1 cellular context compared by ENCODE assay signal in the genomic region with DNA sequence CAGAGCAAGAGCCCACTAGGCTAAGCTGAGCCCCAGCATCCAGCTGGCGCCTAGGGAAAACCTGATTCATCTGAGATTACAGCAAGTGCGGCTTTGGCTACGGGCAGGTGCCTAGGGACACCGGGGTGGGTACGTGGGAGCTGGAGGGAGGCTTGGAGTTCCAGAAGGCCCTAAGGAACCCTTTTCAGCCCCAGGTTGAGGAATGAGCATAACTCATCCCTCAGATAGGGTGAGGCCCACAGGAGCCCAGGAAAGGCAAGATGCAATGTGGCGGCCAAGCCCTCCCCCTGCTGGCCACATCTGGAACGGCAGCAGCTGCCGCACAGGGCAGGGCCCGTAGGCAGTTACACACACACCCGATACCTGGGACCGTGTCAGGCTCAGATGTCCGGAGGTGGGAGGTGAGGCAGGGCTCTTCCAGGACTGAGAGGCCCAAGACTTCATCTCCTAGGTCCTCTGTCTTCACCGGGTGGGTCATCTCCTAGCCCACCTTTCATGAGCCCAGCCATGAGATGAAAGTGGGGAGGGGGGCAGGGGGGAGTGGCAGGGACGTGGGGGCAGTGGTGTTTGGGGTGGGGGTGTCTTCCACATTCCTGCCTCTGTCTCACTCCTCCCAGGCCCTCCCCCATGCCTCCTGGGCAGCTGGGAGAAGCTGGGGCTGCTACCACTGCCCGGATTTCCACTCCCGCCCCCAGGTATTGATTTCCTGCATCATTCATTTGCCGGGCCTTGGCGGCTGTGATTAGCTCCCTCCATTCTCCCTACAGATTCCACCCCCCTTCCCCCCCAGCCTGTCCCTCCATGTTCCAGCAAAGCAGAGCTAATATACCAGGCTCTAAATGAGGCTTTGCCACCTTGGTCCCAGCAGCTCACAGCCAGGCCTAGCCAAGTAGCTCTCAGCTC.
TF ChIP-seq lines count a peak whose summit lies in the region.

No MANE protein-coding gene starts in this region.

TF ChIP-seq in K562, 482 proteins besides CTCF, POLR2A, EP300 and RAD21 (continued from another document and continues in another):
- TF ChIP-seq, protein P1, sequence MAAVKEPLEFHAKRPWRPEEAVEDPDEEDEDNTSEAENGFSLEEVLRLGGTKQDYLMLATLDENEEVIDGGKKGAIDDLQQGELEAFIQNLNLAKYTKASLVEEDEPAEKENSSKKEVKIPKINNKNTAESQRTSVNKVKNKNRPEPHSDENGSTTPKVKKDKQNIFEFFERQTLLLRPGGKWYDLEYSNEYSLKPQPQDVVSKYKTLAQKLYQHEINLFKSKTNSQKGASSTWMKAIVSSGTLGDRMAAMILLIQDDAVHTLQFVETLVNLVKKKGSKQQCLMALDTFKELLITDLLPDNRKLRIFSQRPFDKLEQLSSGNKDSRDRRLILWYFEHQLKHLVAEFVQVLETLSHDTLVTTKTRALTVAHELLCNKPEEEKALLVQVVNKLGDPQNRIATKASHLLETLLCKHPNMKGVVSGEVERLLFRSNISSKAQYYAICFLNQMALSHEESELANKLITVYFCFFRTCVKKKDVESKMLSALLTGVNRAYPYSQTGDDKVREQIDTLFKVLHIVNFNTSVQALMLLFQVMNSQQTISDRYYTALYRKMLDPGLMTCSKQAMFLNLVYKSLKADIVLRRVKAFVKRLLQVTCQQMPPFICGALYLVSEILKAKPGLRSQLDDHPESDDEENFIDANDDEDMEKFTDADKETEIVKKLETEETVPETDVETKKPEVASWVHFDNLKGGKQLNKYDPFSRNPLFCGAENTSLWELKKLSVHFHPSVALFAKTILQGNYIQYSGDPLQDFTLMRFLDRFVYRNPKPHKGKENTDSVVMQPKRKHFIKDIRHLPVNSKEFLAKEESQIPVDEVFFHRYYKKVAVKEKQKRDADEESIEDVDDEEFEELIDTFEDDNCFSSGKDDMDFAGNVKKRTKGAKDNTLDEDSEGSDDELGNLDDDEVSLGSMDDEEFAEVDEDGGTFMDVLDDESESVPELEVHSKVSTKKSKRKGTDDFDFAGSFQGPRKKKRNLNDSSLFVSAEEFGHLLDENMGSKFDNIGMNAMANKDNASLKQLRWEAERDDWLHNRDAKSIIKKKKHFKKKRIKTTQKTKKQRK (IDR thresholded peaks at IDR 0.05; ENCODE audit: borderline replicate concordance, low read depth, low read length) = no peak
- TF ChIP-seq SNIP1 (IDR thresholded peaks at IDR 0.05; ENCODE audit: low read depth) (no peak), RBM34 (IDR thresholded peaks at IDR 0.05; ENCODE audit: borderline replicate concordance, insufficient read depth, low read length) (no peak), HDAC3 (IDR thresholded peaks at IDR 0.05; ENCODE audit: borderline replicate concordance, partially characterized antibody) (no peak), PRMT5 (CRISPR knock-in tag; IDR thresholded peaks at IDR 0.05) (no peak), MYC (IDR thresholded peaks at IDR 0.05; ENCODE audit: low read depth, low read length) (no peak; the same call in 1 of the 2 replicates), MYC (CRISPR knock-in tag; IDR thresholded peaks at IDR 0.05; ENCODE audit: borderline replicate concordance, low read depth) (no peak), NEUROD1 (IDR thresholded peaks at IDR 0.05; ENCODE audit: borderline replicate concordance, low read depth, low read length, partially characterized antibody) (peak; percentile 26), GTF2E2 (tag; IDR thresholded peaks at IDR 0.05) (no peak), SRSF1 (IDR thresholded peaks at IDR 0.05; ENCODE audit: low read depth, low read length) (no peak), ARHGAP35 (IDR thresholded peaks at IDR 0.05; ENCODE audit: partially characterized antibody) (no peak), CC2D1A (IDR thresholded peaks at IDR 0.05) (peak; percentile 87), SNRNP70 (optimal IDR thresholded peaks at IDR 0.05; ENCODE audit: low read depth, low read length) (no peak), TEAD1 (CRISPR knock-in tag; IDR thresholded peaks at IDR 0.05) (peak in 1 of 2 experiments; percentile 65; a peak in 1 of 4 replicates), LCOR (CRISPR knock-in tag; IDR thresholded peaks at IDR 0.05) (no peak), KLF10 (CRISPR knock-in tag; IDR thresholded peaks at IDR 0.05) (no peak), BHLHE40 (IDR thresholded peaks at IDR 0.05; ENCODE audit: low read length) (peak; percentile 52; the same call in 1 of the 2 replicates), ZNF717 (CRISPR knock-in tag; IDR thresholded peaks at IDR 0.05) (no peak), DDX20 (tag; IDR thresholded peaks at IDR 0.05; ENCODE audit: low read depth) (no peak), ILK (tag; IDR thresholded peaks at IDR 0.05; ENCODE audit: borderline replicate concordance, low read depth) (no peak), PHF21A (IDR thresholded peaks at IDR 0.05; ENCODE audit: borderline replicate concordance, low read depth) (no peak), SAP30 (IDR thresholded peaks at IDR 0.05; ENCODE audit: borderline replicate concordance, insufficient read depth, low read depth, low read length, poor library complexity, severe bottlenecking) (no peak), RNF2 (IDR thresholded peaks at IDR 0.05) (no peak), GABPB1 (CRISPR knock-in tag; IDR thresholded peaks at IDR 0.05) (peak; percentile 55; the same call in 1 of the 2 replicates), ZNF77 (CRISPR knock-in tag; IDR thresholded peaks at IDR 0.05) (no peak), TRIM28 (IDR thresholded peaks at IDR 0.05) (no peak), ZNF707 (CRISPR knock-in tag; conservative IDR thresholded peaks at IDR 0.05) (no peak), BACH1 (tag; IDR thresholded peaks at IDR 0.05) (no peak), ELF2 (CRISPR knock-in tag; IDR thresholded peaks at IDR 0.05) (no peak), ZNF551 (CRISPR knock-in tag; IDR thresholded peaks at IDR 0.05) (no peak), CSDE1 (IDR thresholded peaks at IDR 0.05) (no peak), YY1 (IDR thresholded peaks at IDR 0.05; ENCODE audit: borderline replicate concordance in 1 of 3, control insufficient read depth in 1 of 3, extremely low read depth in 1 of 3, insufficient read depth in 3 of 3, insufficient read length in 1 of 3, insufficient replicate concordance in 2 of 3, low read depth in 1 of 3, low read length in 2 of 3) (peak in 2 of 3 experiments; percentile 24 to 48)
- TF ChIP-seq, protein P2, sequence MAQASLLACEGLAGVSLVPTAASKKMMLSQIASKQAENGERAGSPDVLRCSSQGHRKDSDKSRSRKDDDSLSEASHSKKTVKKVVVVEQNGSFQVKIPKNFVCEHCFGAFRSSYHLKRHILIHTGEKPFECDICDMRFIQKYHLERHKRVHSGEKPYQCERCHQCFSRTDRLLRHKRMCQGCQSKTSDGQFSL (CRISPR knock-in tag; IDR thresholded peaks at IDR 0.05) = no peak
- TF ChIP-seq, protein P2 (tag; IDR thresholded peaks at IDR 0.05) = no peak
- TF ChIP-seq, protein P3, sequence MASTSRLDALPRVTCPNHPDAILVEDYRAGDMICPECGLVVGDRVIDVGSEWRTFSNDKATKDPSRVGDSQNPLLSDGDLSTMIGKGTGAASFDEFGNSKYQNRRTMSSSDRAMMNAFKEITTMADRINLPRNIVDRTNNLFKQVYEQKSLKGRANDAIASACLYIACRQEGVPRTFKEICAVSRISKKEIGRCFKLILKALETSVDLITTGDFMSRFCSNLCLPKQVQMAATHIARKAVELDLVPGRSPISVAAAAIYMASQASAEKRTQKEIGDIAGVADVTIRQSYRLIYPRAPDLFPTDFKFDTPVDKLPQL (IDR thresholded peaks at IDR 0.05; ENCODE audit: extremely low read depth, insufficient read length) = no peak
- TF ChIP-seq, protein P4, sequence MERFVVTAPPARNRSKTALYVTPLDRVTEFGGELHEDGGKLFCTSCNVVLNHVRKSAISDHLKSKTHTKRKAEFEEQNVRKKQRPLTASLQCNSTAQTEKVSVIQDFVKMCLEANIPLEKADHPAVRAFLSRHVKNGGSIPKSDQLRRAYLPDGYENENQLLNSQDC (CRISPR knock-in tag; IDR thresholded peaks at IDR 0.05) = no peak
- TF ChIP-seq, protein P5, sequence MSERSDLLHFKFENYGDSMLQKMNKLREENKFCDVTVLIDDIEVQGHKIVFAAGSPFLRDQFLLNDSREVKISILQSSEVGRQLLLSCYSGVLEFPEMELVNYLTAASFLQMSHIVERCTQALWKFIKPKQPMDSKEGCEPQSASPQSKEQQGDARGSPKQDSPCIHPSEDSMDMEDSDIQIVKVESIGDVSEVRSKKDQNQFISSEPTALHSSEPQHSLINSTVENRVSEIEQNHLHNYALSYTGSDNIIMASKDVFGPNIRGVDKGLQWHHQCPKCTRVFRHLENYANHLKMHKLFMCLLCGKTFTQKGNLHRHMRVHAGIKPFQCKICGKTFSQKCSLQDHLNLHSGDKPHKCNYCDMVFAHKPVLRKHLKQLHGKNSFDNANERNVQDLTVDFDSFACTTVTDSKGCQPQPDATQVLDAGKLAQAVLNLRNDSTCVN (CRISPR knock-in tag; IDR thresholded peaks at IDR 0.05) = no peak
- TF ChIP-seq, protein P6, sequence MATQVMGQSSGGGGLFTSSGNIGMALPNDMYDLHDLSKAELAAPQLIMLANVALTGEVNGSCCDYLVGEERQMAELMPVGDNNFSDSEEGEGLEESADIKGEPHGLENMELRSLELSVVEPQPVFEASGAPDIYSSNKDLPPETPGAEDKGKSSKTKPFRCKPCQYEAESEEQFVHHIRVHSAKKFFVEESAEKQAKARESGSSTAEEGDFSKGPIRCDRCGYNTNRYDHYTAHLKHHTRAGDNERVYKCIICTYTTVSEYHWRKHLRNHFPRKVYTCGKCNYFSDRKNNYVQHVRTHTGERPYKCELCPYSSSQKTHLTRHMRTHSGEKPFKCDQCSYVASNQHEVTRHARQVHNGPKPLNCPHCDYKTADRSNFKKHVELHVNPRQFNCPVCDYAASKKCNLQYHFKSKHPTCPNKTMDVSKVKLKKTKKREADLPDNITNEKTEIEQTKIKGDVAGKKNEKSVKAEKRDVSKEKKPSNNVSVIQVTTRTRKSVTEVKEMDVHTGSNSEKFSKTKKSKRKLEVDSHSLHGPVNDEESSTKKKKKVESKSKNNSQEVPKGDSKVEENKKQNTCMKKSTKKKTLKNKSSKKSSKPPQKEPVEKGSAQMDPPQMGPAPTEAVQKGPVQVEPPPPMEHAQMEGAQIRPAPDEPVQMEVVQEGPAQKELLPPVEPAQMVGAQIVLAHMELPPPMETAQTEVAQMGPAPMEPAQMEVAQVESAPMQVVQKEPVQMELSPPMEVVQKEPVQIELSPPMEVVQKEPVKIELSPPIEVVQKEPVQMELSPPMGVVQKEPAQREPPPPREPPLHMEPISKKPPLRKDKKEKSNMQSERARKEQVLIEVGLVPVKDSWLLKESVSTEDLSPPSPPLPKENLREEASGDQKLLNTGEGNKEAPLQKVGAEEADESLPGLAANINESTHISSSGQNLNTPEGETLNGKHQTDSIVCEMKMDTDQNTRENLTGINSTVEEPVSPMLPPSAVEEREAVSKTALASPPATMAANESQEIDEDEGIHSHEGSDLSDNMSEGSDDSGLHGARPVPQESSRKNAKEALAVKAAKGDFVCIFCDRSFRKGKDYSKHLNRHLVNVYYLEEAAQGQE (CRISPR knock-in tag; IDR thresholded peaks at IDR 0.05; ENCODE audit: low read depth) = no peak
